In the genomic region with DNA sequence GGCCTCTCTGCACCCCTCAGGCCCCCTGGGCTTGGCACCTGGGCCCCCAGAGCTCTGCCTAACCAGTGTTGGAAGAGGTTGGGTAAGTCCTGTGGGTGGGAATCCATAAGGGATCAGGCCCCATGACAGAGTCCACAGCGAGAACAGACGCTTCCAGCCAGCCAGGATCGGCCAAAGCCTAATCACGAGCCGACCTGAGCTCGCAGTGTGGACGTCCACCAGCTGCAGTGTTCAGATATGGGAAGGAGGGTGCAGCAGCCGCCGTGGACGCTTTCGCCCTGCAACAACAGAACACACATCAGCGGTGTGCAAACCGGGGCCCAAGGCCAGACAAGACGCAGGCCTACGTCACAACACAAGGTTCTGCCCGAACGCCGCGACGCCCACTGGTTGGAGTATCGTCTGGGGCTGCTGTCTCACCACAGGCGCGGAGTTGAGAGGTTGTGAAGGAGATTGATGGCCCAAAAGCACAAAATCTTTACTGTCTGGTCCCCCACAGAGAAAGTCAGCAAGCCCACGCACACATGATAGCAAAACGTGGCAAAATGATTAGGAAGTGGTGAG, we compare ENCODE assay signal across 1 cellular context.
TF ChIP-seq lines count a peak whose summit lies in the region.

No MANE protein-coding gene starts in this region.

TF ChIP-seq in HepG2, 621 proteins besides CTCF, POLR2A, EP300 and RAD21:
- TF ChIP-seq KDM5B (CRISPR knock-in tag; IDR thresholded peaks at IDR 0.05; ENCODE audit: borderline replicate concordance): no peak
- no peak for TF ChIP-seq ZFP82 (CRISPR knock-in tag; IDR thresholded peaks at IDR 0.05; ENCODE audit: borderline replicate concordance)
- no peak for TF ChIP-seq POLR2AphosphoS2 (IDR thresholded peaks at IDR 0.05; ENCODE audit: low read depth, low read length)
- TF ChIP-seq, protein P1, sequence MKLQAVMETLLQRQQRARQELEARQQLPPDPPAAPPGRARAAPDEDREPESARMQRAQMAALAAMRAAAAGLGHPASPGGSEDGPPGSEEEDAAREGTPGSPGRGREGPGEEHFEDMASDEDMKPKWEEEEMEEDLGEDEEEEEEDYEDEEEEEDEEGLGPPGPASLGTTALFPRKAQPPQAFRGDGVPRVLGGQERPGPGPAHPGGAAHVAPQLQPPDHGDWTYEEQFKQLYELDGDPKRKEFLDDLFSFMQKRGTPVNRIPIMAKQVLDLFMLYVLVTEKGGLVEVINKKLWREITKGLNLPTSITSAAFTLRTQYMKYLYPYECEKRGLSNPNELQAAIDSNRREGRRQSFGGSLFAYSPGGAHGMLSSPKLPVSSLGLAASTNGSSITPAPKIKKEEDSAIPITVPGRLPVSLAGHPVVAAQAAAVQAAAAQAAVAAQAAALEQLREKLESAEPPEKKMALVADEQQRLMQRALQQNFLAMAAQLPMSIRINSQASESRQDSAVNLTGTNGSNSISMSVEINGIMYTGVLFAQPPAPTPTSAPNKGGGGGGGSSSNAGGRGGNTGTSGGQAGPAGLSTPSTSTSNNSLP (IDR thresholded peaks at IDR 0.05; ENCODE audit: low read depth, low read length): no peak
- TF ChIP-seq BRD4 (CRISPR knock-in tag; IDR thresholded peaks at IDR 0.05): no peak
- no peak for TF ChIP-seq NFYC (CRISPR knock-in tag; IDR thresholded peaks at IDR 0.05)
- TF ChIP-seq ZBTB38 (CRISPR knock-in tag; IDR thresholded peaks at IDR 0.05): no peak
- TF ChIP-seq ZNF569 (CRISPR knock-in tag; IDR thresholded peaks at IDR 0.05; ENCODE audit: borderline replicate concordance): no peak
- TF ChIP-seq HDAC1 (CRISPR knock-in tag; IDR thresholded peaks at IDR 0.05): no peak
- no peak for TF ChIP-seq ZNF503 (CRISPR knock-in tag; IDR thresholded peaks at IDR 0.05)
- TF ChIP-seq MLXIP (CRISPR knock-in tag; IDR thresholded peaks at IDR 0.05; ENCODE audit: borderline replicate concordance): no peak
